ENCODE assay signal across 11 cellular contexts in the genomic region with DNA sequence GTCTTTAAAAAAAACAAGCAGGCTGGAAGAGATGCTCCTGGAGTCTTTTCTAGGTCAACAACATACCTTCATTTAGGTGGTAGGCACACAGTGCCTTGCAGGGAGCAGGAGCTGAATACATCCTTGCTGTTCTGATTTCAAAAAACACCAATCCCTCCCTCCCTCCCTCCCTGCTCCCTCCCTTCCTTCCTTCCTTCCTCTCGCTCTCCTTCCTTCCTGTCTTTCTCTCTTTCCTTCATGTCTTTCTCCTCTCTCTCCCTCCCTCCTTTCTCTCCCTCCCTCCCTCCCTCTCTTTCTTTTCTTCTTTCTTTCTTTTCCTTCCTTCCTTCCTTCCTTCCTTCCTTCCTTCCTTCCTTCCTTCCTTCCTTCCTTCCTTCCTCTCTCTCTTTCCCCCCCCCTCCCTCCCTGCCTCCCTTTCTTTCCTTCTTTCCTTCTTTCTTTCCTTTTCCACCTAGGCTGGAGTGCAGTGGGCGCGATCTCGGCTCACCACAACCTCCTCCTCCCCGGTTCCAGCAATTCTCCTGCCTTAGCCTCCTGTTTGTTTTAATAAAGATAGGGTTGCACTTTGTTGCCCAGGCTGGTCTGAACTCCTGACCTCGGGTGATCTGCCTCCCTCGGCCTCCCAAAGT.
A peak's percentile ranks its signal among the peaks of the same experiment; 100 is the strongest.
DNase-seq lines count a peak whose midpoint lies in the region; ATAC-seq, FAIRE-seq and TF ChIP-seq lines count a peak whose summit lies in the region.
"Had no signal": no experiment of that assay in that cellular context is flagged by ENCODE, and none has a peak within 500 bp of the region (broad histone marks: within the 10 kb centered on the region; RNA-seq: fewer than 3 reads in every experiment).

No MANE protein-coding gene starts in this region.

- H3K27ac Mint-ChIP-seq in stimulated activated naive CD8-positive, alpha-beta T cell treated with anti-CD3 and anti-CD28 coated beads, Interleukin-15, Interleukin-2, amounts not matched to agents 100 ng/mL and 50 ng/mL, for 24 hours = no peak overlapping the region
- no peak overlapping the region for H3K27ac Mint-ChIP-seq in astrocyte (ENCODE audit: unreplicated experiment)

- no peak overlapping the region for H3K9ac ChIP-seq in astrocyte (ENCODE audit: low read length)

- BruUV-seq in PC-9 (replicated peaks; lab: Mats Ljungman, UMichigan) = no TSS peak

- peak overlapping the region; percentile 66 for H3K4me2 ChIP-seq in astrocyte (ENCODE audit: low read length)
- no peak overlapping the region for H3K4me2 ChIP-seq in PC-9

- H3K9me2 ChIP-seq in PC-9 (ENCODE audit: insufficient read depth) = no peaks in the 10 kb centered on the region

- H3K36me3 ChIP-seq in astrocyte (ENCODE audit: insufficient read depth, low read length) (no peaks in the 10 kb centered on the region), mesodermal cell (ENCODE audit: control insufficient read depth, insufficient read depth, low read length) (no peaks in the 10 kb centered on the region), PC-9 (ENCODE audit: low read depth) (no peaks in the 10 kb centered on the region)

- H3K27me3 Mint-ChIP-seq in stimulated activated naive CD8-positive, alpha-beta T cell treated with anti-CD3 and anti-CD28 coated beads, Interleukin-15, Interleukin-2, amounts not matched to agents 100 ng/mL and 50 ng/mL, for 24 hours = peaks cover 49% of the 10 kb centered on the region
- H3K27me3 Mint-ChIP-seq in astrocyte (ENCODE audit: low read depth, unreplicated experiment) = peaks cover 9% of the 10 kb centered on the region

- TF ChIP-seq CTCF in astrocyte (IDR thresholded peaks at IDR 0.05; ENCODE audit: insufficient read depth, low read depth, low read length) (no peak), PC-9 (conservative IDR thresholded peaks at IDR 0.05) (no peak)

- no peaks in the 10 kb centered on the region for H3K36me3 Mint-ChIP-seq in stimulated activated naive CD8-positive, alpha-beta T cell treated with anti-CD3 and anti-CD28 coated beads, Interleukin-15, Interleukin-2, amounts not matched to agents 100 ng/mL and 50 ng/mL, for 24 hours (ENCODE audit: low read depth)
- H3K36me3 Mint-ChIP-seq in astrocyte (ENCODE audit: low read depth, unreplicated experiment) = no peaks in the 10 kb centered on the region

- H2AFZ ChIP-seq in astrocyte (ENCODE audit: low read depth, low read length) = peak overlapping the region; percentile 45
- no peak overlapping the region for H2AFZ ChIP-seq in PC-9

- CTCF ChIA-PET in PC-9 (lab: Charles Lee) = no interaction called here

- no peaks in the 10 kb centered on the region for H3F3A ChIP-seq in PC-9 (ENCODE audit: insufficient read depth, low read depth)

- FAIRE-seq in astrocyte (lab: Jason Lieb, UNC) = no peak

- H3K9me3 ChIP-seq in astrocyte (ENCODE audit: insufficient read depth, low read depth, low read length) = no peaks in the 10 kb centered on the region
- no peaks in the 10 kb centered on the region for H3K9me3 ChIP-seq in mesodermal cell (ENCODE audit: control insufficient read depth, low read length)
- no peaks in the 10 kb centered on the region for H3K9me3 ChIP-seq in PC-9 (ENCODE audit: insufficient read depth, low read depth)

- no peak for DNase-seq in stimulated activated naive CD8-positive, alpha-beta T cell treated with anti-CD3 and anti-CD28 coated beads, Interleukin-15, Interleukin-2, amounts not matched to agents 100 U/mL and 50 U/mL, for 24 hours
- DNase-seq in astrocyte (ENCODE audit: low read depth) (no peak), EL (no peak), PC-9 (no peak)
- no peak for DNase-seq in activated CD4-positive, CD25-positive, alpha-beta regulatory T cell treated with anti-CD3 and anti-CD28 coated beads, Interleukin-2, amount 50 U/mL, for 72 hours
- DNase-seq: amniotic stem cell, foreskin melanocyte had no signal

- H3K4me3 Mint-ChIP-seq in stimulated activated naive CD8-positive, alpha-beta T cell treated with anti-CD3 and anti-CD28 coated beads, Interleukin-15, Interleukin-2, amounts not matched to agents 100 ng/mL and 50 ng/mL, for 24 hours = peak overlapping the region; percentile 44
- H3K4me3 Mint-ChIP-seq in astrocyte (ENCODE audit: unreplicated experiment) = peak overlapping the region; percentile 72

- POLR2A ChIA-PET in PC-9 (lab: Charles Lee; ENCODE audit: unreplicated experiment) = no interaction called here

- WGBS in mesodermal cell (ENCODE audit: insufficient coverage in 2 of 2), 2 experiments = 0 to 22% methylated on average over 2 to 3 of the region's 7 CpGs

- intact Hi-C loops in PC-9 (cut with micrococcal nuclease; ENCODE audit: unreplicated experiment) = no loop called here

- H4K20me1 ChIP-seq in astrocyte (ENCODE audit: insufficient read depth, low read length) (no peaks in the 10 kb centered on the region), PC-9 (ENCODE audit: insufficient read depth) (no peaks in the 10 kb centered on the region)

- H3K79me2 ChIP-seq in astrocyte (ENCODE audit: insufficient read depth, low read length) (no peaks in the 10 kb centered on the region), PC-9 (ENCODE audit: low read depth) (no peaks in the 10 kb centered on the region)

- ATAC-seq in stimulated activated naive CD8-positive, alpha-beta T cell treated with anti-CD3 and anti-CD28 coated beads, Interleukin-15, Interleukin-2, amounts not matched to agents 100 U/mL and 50 U/mL, for 24 hours = no peak
- ATAC-seq in GM18502 (IDR thresholded peaks at IDR 0.05; ENCODE audit: poor library complexity, unreplicated experiment) = no peak
- ATAC-seq: HCT116 had no signal

- no peaks in the 10 kb centered on the region for H3K27me3 ChIP-seq in astrocyte (ENCODE audit: insufficient read depth, low read length)
- H3K27me3 ChIP-seq in PC-9 (ENCODE audit: insufficient read depth, low read depth) = peaks cover 12% of the 10 kb centered on the region; the same call in 1 of the 2 replicates

- no peak overlapping the region for H3K27ac ChIP-seq in astrocyte (ENCODE audit: low read depth, low read length)
- H3K27ac ChIP-seq in mesodermal cell (ENCODE audit: low read depth, low read length, severe bottlenecking) = peak overlapping the region; percentile 10
- no peak overlapping the region for H3K27ac ChIP-seq in PC-9

- no peaks in the 10 kb centered on the region for H3K9me3 Mint-ChIP-seq in stimulated activated naive CD8-positive, alpha-beta T cell treated with anti-CD3 and anti-CD28 coated beads, Interleukin-15, Interleukin-2, amounts not matched to agents 100 ng/mL and 50 ng/mL, for 24 hours
- H3K9me3 Mint-ChIP-seq in astrocyte (ENCODE audit: unreplicated experiment) = no peaks in the 10 kb centered on the region

- H3K4me3 ChIP-seq in astrocyte (ENCODE audit: insufficient read depth, low read depth, low read length) = no peak overlapping the region
- H3K4me3 ChIP-seq in mesodermal cell (ENCODE audit: extremely low read depth, insufficient read depth, low read length, poor library complexity, severe bottlenecking) = peak overlapping the region; percentile 14
- H3K4me3 ChIP-seq in PC-9 = no peak overlapping the region

- H3K4me1 ChIP-seq in astrocyte (ENCODE audit: insufficient read depth, low read length) = peaks cover 8% of the 10 kb centered on the region
- H3K4me1 ChIP-seq in mesodermal cell (ENCODE audit: control insufficient read depth, insufficient read depth, low read length, poor library complexity, severe bottlenecking) = peaks cover 17% of the 10 kb centered on the region
- H3K4me1 ChIP-seq in PC-9 (replicated peaks; ENCODE audit: insufficient read depth) = no peaks in the 10 kb centered on the region

- H3K4me1 Mint-ChIP-seq in stimulated activated naive CD8-positive, alpha-beta T cell treated with anti-CD3 and anti-CD28 coated beads, Interleukin-15, Interleukin-2, amounts not matched to agents 100 ng/mL and 50 ng/mL, for 24 hours (ENCODE audit: low read depth) = peaks cover 12% of the 10 kb centered on the region
- peaks cover 23% of the 10 kb centered on the region for H3K4me1 Mint-ChIP-seq in astrocyte (ENCODE audit: low read depth, unreplicated experiment)
